ENCODE assay signal across 5 cellular contexts in genomic region chr5:34021370-34021769, GRCh38. TPM values are rescaled to one million over a fixed set of nuclear protein-coding genes. Genes with fewer than 3 reads are reported as not detected.
"Had no signal": no experiment of that assay in that cellular context is flagged by ENCODE, and none has a peak within 500 bp of the region (broad histone marks: within the 10 kb centered on the region; RNA-seq: fewer than 3 reads in every experiment).

No MANE protein-coding gene starts in this region.

RNA-seq across cellular contexts. Expression of gene SLC45A2, which starts 36.9 kb away (rescaled TPM):
- total RNA-seq: fibroblast of villous mesenchyme, glomerular endothelial cell, kidney epithelial cell, tibial nerve, vagina had no signal
